Comparison of ENCODE assay signal across 8 cellular contexts in the genomic region with DNA sequence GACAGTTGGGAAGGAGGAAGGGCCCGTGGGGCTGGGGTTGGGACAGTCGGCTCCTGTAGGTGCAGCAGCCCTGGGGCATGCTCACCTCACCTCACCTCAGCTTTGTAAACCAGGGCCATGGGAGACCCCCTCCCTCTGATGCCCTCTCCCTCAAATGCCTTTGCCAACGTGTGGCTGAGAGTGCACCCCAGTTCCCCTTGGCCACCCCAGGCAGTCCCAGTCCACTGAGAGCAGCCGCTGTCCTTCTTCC. TPM values are rescaled to one million over a fixed set of nuclear protein-coding genes. Genes with fewer than 3 reads are reported as not detected.
A peak's percentile ranks its signal among the peaks of the same experiment; 100 is the strongest.
DNase-seq lines count a peak whose midpoint lies in the region; ATAC-seq and TF ChIP-seq lines count a peak whose summit lies in the region.

No MANE protein-coding gene starts in this region.

- DNase-seq in SK-N-SH: no peak
- DNase-seq in fibroblast of mammary gland (ENCODE audit: low read depth): no peak
- peak in 1 of 2 donors; percentile 77 for DNase-seq in gastrocnemius medialis
- no peak for DNase-seq in putamen (ENCODE audit: low spot score)
- no peak for DNase-seq in NCI-H187 treated with DMSO at 0.1 percent for 48 hours (lab: John Stamatoyannopoulos, UW)
- no peak for DNase-seq in NCI-H2227 (lab: John Stamatoyannopoulos, UW; ENCODE audit: unreplicated experiment)

- intact Hi-C loops in gastrocnemius medialis (cut with DNase I; ENCODE audit: low total_unique reads): loop anchor here (1.0 kb wide), 1 partner anchor 158 kb away; the partner anchor contains the start of gene EHBP1L1

- TF ChIP-seq EP300 in SK-N-SH (IDR thresholded peaks at IDR 0.05; ENCODE audit: borderline replicate concordance in 1 of 2, low read depth in 1 of 2, low read length in 1 of 2): no peak

- H3K4me2 ChIP-seq in SK-N-SH: peak overlapping the region; percentile 94

- H2AFZ ChIP-seq in SK-N-SH (ENCODE audit: low read depth): no peak overlapping the region

- no peaks in the 10 kb centered on the region for H3K9me2 ChIP-seq in SK-N-SH

- in situ Hi-C loops in gastrocnemius medialis (cut with MboI; ENCODE audit: low sequenced_read_pairs in 4 of 4): loop anchor here in 3 of 4 donors (5.0 to 10.0 kb wide), 5 partner anchors 36 to 94 kb away; partner anchors contain the start of gene SLC25A45 (in 1 of the 3)

- peak overlapping the region; percentile 98 for H3K9ac ChIP-seq in SK-N-SH

- 67% methylated on average over 1 of the region's 4 CpGs for WGBS in SK-N-SH (ENCODE audit: low lambda C conversion rate)

- peaks cover 7% of the 10 kb centered on the region for H4K20me1 ChIP-seq in SK-N-SH (ENCODE audit: insufficient read depth)

- no peaks in the 10 kb centered on the region for H3K9me3 ChIP-seq in SK-N-SH
- H3K9me3 ChIP-seq in gastrocnemius medialis: no peaks in the 10 kb centered on the region

- CTCF ChIA-PET in SK-N-SH (lab: Yijun Ruan, JAX): interaction anchor here (0.7 to 13.0 kb wide), 10 partner anchors 12 to 1112 kb away, joined by 3 to 223 read pairs (median 16); partner anchors contain the start of gene MALAT1

- H3K27ac ChIP-seq in SK-N-SH (ENCODE audit: low read depth in 2 of 2, low read length in 1 of 2): peak overlapping the region; percentile 100
- H3K27ac ChIP-seq in gastrocnemius medialis: peak overlapping the region; percentile 98 to 100 (median 100)

- H3K4me1 ChIP-seq in SK-N-SH (ENCODE audit: control insufficient read depth in 1 of 2, insufficient read depth in 2 of 2, low read depth in 1 of 2, low read length in 1 of 2) (peaks cover 50 to 61% of the 10 kb centered on the region in 2 experiments), gastrocnemius medialis (peaks cover 37 to 60% of the 10 kb centered on the region in 2 donors)

- no peak for TF ChIP-seq POLR2A in gastrocnemius medialis (IDR thresholded peaks at IDR 0.05)

- peaks cover 73% of the 10 kb centered on the region for H3K79me2 ChIP-seq in SK-N-SH (ENCODE audit: insufficient read depth)

- ATAC-seq in GM21529 (IDR thresholded peaks at IDR 0.05; ENCODE audit: unreplicated experiment) (peak; percentile 2), gastrocnemius medialis (no peak), HG02623 (IDR thresholded peaks at IDR 0.05; ENCODE audit: unreplicated experiment) (no peak)

- peaks cover 47% of the 10 kb centered on the region for H3F3A ChIP-seq in SK-N-SH (replicated peaks; ENCODE audit: insufficient read depth)

- TF ChIP-seq CTCF in SK-N-SH (IDR thresholded peaks at IDR 0.05): no peak
- TF ChIP-seq CTCF in fibroblast of mammary gland (conservative IDR thresholded peaks at IDR 0.05; ENCODE audit: control insufficient read depth, insufficient read depth, low read depth, low read length): no peak
- TF ChIP-seq CTCF in gastrocnemius medialis (IDR thresholded peaks at IDR 0.05 in 4 of 5, conservative IDR thresholded peaks at IDR 0.05 in 1 of 5): no peak

- H3K36me3 ChIP-seq in SK-N-SH (replicated peaks in 1 of 2; ENCODE audit: control insufficient read depth in 1 of 2, insufficient read depth in 2 of 2, low read length in 1 of 2): peaks cover 0 to 4% of the 10 kb centered on the region in 2 experiments
- peaks cover 0 to 6% of the 10 kb centered on the region in 2 donors for H3K36me3 ChIP-seq in gastrocnemius medialis

- no peak for TF ChIP-seq RAD21 in SK-N-SH (IDR thresholded peaks at IDR 0.05; ENCODE audit: low read length)

- POLR2A ChIA-PET in SK-N-SH (lab: Yijun Ruan, JAX): interaction anchor here (1.5 to 17.2 kb wide), 5 partner anchors 9 to 80 kb away, joined by 5 to 1027 read pairs (median 11); partner anchors contain the start of gene MALAT1

- no peak overlapping the region for H3K4me3 ChIP-seq in SK-N-SH (ENCODE audit: low read depth in 2 of 2, low read length in 1 of 2)
- H3K4me3 ChIP-seq in fibroblast of mammary gland (ENCODE audit: control insufficient read depth, low read depth, low read length): peak overlapping the region; percentile 6
- peak overlapping the region; percentile 46 to 92 (median 64) for H3K4me3 ChIP-seq in gastrocnemius medialis

- H3K27me3 ChIP-seq in SK-N-SH (ENCODE audit: insufficient read depth) (no peaks in the 10 kb centered on the region), gastrocnemius medialis (no peaks in the 10 kb centered on the region)

TF ChIP-seq in SK-N-SH, 30 proteins besides CTCF, POLR2A, EP300 and RAD21:
- TF ChIP-seq NFIC (IDR thresholded peaks at IDR 0.05; ENCODE audit: borderline replicate concordance): no peak
- no peak for TF ChIP-seq RCOR1 (IDR thresholded peaks at IDR 0.05; ENCODE audit: low read length)
- no peak for TF ChIP-seq TEAD4 (IDR thresholded peaks at IDR 0.05; ENCODE audit: borderline replicate concordance, insufficient read depth)
- TF ChIP-seq SIN3A (IDR thresholded peaks at IDR 0.05; ENCODE audit: borderline replicate concordance, low read depth, low read length): no peak

RNA-seq across cellular contexts. Expression of gene NEAT1, which starts 4.2 kb away (rescaled TPM):
- 435 and 479 TPM in 2 replicates for polyA plus RNA-seq in SK-N-SH (2012; rRNA removed)
- polyA plus RNA-seq in SK-N-SH (2012; cell fraction: cytosol; rRNA removed): 93.7 and 99.2 TPM in 2 replicates
- 3,897 and 4,476 TPM in 2 replicates for polyA plus RNA-seq in SK-N-SH (2012; cell fraction: nucleus; rRNA removed)
- 100 to 1,000 TPM in 1 of 4 donors, 10 to 100 TPM in 3; 24.1 to 472 (median 32.8) TPM for total RNA-seq in gastrocnemius medialis

RNA-seq across cellular contexts. Expression of gene FRMD8, which starts 31.9 kb away (rescaled TPM):
- 17.4 and 19.0 TPM in 2 replicates for polyA plus RNA-seq in SK-N-SH (2012; rRNA removed)
- 8.0 and 14.0 TPM in 2 replicates for polyA plus RNA-seq in SK-N-SH (2012; cell fraction: cytosol; rRNA removed)
- polyA plus RNA-seq in SK-N-SH (2012; cell fraction: nucleus; rRNA removed): 32.3 and 58.1 TPM in 2 replicates
- total RNA-seq in gastrocnemius medialis: 10 to 100 TPM; 11.5 to 51.7 (median 20.1) TPM

RNA-seq across cellular contexts. Expression of gene SLC25A45, which starts 35.9 kb away (rescaled TPM):
- polyA plus RNA-seq in SK-N-SH (2012; rRNA removed): 3.1 and 3.6 TPM in 2 replicates
- polyA plus RNA-seq in SK-N-SH (2012; cell fraction: cytosol; rRNA removed): 1.2 and 1.8 TPM in 2 replicates
- 13.7 and 17.4 TPM in 2 replicates for polyA plus RNA-seq in SK-N-SH (2012; cell fraction: nucleus; rRNA removed)
- 10 to 100 TPM in 1 of 4 donors, 1 to 10 TPM in 3; 2.6 to 12.4 (median 5.6) TPM for total RNA-seq in gastrocnemius medialis

Comparison
In these comparisons a context has a peak if more than half of its experiments do, and no peak if none do; other contexts are left out.
1. H3K4me3 ChIP-seq: peak in fibroblast of mammary gland (single experiment) and gastrocnemius medialis (4 of 4); none in SK-N-SH (0 of 2).